13 cellular contexts compared by ENCODE assay signal in the genomic region with DNA sequence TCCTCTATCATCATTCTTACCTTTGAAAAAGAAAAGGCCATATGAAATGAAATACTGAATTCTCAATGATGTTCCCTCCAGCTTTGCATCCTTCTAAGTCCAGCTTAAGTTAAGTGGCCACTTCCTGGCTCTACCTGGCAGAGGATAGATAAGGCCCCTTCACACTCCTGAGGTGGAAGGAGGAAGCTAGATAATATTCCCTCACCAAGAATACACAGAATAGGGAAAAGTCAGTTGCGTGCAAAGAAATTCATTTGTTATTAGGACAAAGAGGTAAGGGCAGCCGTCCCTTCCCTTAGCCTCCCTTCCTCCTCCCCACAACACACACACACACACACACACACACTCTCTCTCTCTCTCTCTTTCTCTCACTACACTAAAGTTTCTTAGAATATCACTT. TPM values are rescaled to one million over a fixed set of nuclear protein-coding genes. Genes with fewer than 3 reads are reported as not detected.
DNase-seq lines count a peak whose midpoint lies in the region; ATAC-seq and TF ChIP-seq lines count a peak whose summit lies in the region.
"Had no signal": no experiment of that assay in that cellular context is flagged by ENCODE, and none has a peak within 500 bp of the region (broad histone marks: within the 10 kb centered on the region; RNA-seq: fewer than 3 reads in every experiment).

No MANE protein-coding gene starts in this region.

- no peaks in the 10 kb centered on the region for H3K27me3 Mint-ChIP-seq in WTC11 (ENCODE audit: low read depth)
- H3K27me3 Mint-ChIP-seq in stimulated activated naive B cell treated with anti-CD40 and anti-IgM and Interleukin-4, amounts not matched to agents 10 μg/mL and 1 μg/mL and 100 μg/mL, for 72 hours, result no peaks in the 10 kb centered on the region

- H3K9me3 Mint-ChIP-seq in WTC11, result no peaks in the 10 kb centered on the region
- H3K9me3 Mint-ChIP-seq in stimulated activated naive B cell treated with anti-CD40 and anti-IgM and Interleukin-4, amounts not matched to agents 10 μg/mL and 1 μg/mL and 100 μg/mL, for 72 hours, result no peaks in the 10 kb centered on the region

- in situ Hi-C loops in KBM-7 (cut with MboI; ENCODE audit: low pct_unique_long_range_greater_than_20kb, low sequenced_read_pairs), result no loop called here

- peak overlapping the region; percentile 25 for H3K27ac Mint-ChIP-seq in WTC11
- peak overlapping the region; percentile 67 for H3K27ac Mint-ChIP-seq in stimulated activated naive B cell treated with anti-CD40 and anti-IgM and Interleukin-4, amounts not matched to agents 10 μg/mL and 1 μg/mL and 100 μg/mL, for 72 hours

- H3K36me3 Mint-ChIP-seq in WTC11, result no peaks in the 10 kb centered on the region
- peaks cover 7 to 29% of the 10 kb centered on the region in 2 donors for H3K36me3 Mint-ChIP-seq in stimulated activated naive B cell treated with anti-CD40 and anti-IgM and Interleukin-4, amounts not matched to agents 10 μg/mL and 1 μg/mL and 100 μg/mL, for 72 hours

- no peak for TF ChIP-seq CTCF in WTC11 (IDR thresholded peaks at IDR 0.05)

- POLR2A ChIA-PET in WTC11 (lab: Charles Lee), result no interaction called here

- H3K4me3 Mint-ChIP-seq in WTC11, result no peak overlapping the region
- H3K4me3 Mint-ChIP-seq in stimulated activated naive B cell treated with anti-CD40 and anti-IgM and Interleukin-4, amounts not matched to agents 10 μg/mL and 1 μg/mL and 100 μg/mL, for 72 hours, result no peak overlapping the region

- peaks cover 38% of the 10 kb centered on the region for H3K4me1 Mint-ChIP-seq in WTC11
- H3K4me1 Mint-ChIP-seq in stimulated activated naive B cell treated with anti-CD40 and anti-IgM and Interleukin-4, amounts not matched to agents 10 μg/mL and 1 μg/mL and 100 μg/mL, for 72 hours, result peaks cover 0 to 6% of the 10 kb centered on the region in 2 donors

- DNase-seq in NCI-H82 (lab: John Stamatoyannopoulos, UW), result peak; percentile 10
- no peak for DNase-seq in NCI-H82 treated with DMSO at 0.1 percent for 48 hours (lab: John Stamatoyannopoulos, UW; ENCODE audit: unreplicated experiment)
- DNase-seq in KBM-7, result peak; percentile 47
- no peak for DNase-seq in WTC11 (ENCODE audit: low spot score)
- DNase-seq in stimulated activated naive B cell treated with anti-CD40 and anti-IgM and Interleukin-4, amounts not matched to agents 10 μg/mL and 1 μg/mL and 100 μg/mL, for 72 hours, result no peak
- DNase-seq in D341Med (ENCODE audit: low spot score), result no peak
- DNase-seq in COLO829 (ENCODE audit: low spot score), result no peak
- DNase-seq: C1 segment of cervical spinal cord, Caco-2, NCI-H1092, NCI-H2107, NCI-H446 treated with DMSO at 0.1 percent for 48 hours had no signal

- ATAC-seq in WTC11 (peak; percentile 41; the same call in 1 of the 2 replicates), GM19452 (IDR thresholded peaks at IDR 0.05; ENCODE audit: unreplicated experiment) (no peak)
- no peak for ATAC-seq in stimulated activated naive B cell treated with anti-CD40 and anti-IgM and Interleukin-4, amounts not matched to agents 10 μg/mL and 1 μg/mL and 100 μg/mL, for 72 hours (replicated peaks)

- CTCF ChIA-PET in WTC11 (lab: Charles Lee), result no interaction called here

TF ChIP-seq in WTC11, 78 proteins besides CTCF, POLR2A, EP300 and RAD21:
- TF ChIP-seq NR1H2 (CRISPR knock-in tag; IDR thresholded peaks at IDR 0.05) (no peak), JUN (CRISPR knock-in tag; IDR thresholded peaks at IDR 0.05) (no peak), ATF1 (CRISPR knock-in tag; IDR thresholded peaks at IDR 0.05) (no peak), SMAD4 (CRISPR knock-in tag; IDR thresholded peaks at IDR 0.05) (no peak), MXD4 (CRISPR knock-in tag; IDR thresholded peaks at IDR 0.05; ENCODE audit: borderline replicate concordance) (no peak), TCF7 (CRISPR knock-in tag; IDR thresholded peaks at IDR 0.05; ENCODE audit: low read depth) (no peak), ETV6 (CRISPR knock-in tag; IDR thresholded peaks at IDR 0.05) (no peak), JAZF1 (CRISPR knock-in tag; IDR thresholded peaks at IDR 0.05) (no peak), ZNF317 (CRISPR knock-in tag; IDR thresholded peaks at IDR 0.05; ENCODE audit: borderline replicate concordance, low read depth) (no peak), RELA (CRISPR knock-in tag; IDR thresholded peaks at IDR 0.05; ENCODE audit: borderline replicate concordance) (no peak), GTF2I (CRISPR knock-in tag; conservative IDR thresholded peaks at IDR 0.05) (no peak), SMAD3 (CRISPR knock-in tag; IDR thresholded peaks at IDR 0.05; ENCODE audit: borderline replicate concordance) (no peak), EMX1 (CRISPR knock-in tag; IDR thresholded peaks at IDR 0.05) (no peak)
- TF ChIP-seq, protein P1, sequence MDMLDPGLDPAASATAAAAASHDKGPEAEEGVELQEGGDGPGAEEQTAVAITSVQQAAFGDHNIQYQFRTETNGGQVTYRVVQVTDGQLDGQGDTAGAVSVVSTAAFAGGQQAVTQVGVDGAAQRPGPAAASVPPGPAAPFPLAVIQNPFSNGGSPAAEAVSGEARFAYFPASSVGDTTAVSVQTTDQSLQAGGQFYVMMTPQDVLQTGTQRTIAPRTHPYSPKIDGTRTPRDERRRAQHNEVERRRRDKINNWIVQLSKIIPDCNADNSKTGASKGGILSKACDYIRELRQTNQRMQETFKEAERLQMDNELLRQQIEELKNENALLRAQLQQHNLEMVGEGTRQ (CRISPR knock-in tag; IDR thresholded peaks at IDR 0.05), result no peak
- TF ChIP-seq, protein P2, sequence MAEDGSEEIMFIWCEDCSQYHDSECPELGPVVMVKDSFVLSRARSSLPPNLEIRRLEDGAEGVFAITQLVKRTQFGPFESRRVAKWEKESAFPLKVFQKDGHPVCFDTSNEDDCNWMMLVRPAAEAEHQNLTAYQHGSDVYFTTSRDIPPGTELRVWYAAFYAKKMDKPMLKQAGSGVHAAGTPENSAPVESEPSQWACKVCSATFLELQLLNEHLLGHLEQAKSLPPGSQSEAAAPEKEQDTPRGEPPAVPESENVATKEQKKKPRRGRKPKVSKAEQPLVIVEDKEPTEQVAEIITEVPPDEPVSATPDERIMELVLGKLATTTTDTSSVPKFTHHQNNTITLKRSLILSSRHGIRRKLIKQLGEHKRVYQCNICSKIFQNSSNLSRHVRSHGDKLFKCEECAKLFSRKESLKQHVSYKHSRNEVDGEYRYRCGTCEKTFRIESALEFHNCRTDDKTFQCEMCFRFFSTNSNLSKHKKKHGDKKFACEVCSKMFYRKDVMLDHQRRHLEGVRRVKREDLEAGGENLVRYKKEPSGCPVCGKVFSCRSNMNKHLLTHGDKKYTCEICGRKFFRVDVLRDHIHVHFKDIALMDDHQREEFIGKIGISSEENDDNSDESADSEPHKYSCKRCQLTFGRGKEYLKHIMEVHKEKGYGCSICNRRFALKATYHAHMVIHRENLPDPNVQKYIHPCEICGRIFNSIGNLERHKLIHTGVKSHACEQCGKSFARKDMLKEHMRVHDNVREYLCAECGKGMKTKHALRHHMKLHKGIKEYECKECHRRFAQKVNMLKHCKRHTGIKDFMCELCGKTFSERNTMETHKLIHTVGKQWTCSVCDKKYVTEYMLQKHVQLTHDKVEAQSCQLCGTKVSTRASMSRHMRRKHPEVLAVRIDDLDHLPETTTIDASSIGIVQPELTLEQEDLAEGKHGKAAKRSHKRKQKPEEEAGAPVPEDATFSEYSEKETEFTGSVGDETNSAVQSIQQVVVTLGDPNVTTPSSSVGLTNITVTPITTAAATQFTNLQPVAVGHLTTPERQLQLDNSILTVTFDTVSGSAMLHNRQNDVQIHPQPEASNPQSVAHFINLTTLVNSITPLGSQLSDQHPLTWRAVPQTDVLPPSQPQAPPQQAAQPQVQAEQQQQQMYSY (CRISPR knock-in tag; IDR thresholded peaks at IDR 0.05), result no peak
- TF ChIP-seq, protein P3, sequence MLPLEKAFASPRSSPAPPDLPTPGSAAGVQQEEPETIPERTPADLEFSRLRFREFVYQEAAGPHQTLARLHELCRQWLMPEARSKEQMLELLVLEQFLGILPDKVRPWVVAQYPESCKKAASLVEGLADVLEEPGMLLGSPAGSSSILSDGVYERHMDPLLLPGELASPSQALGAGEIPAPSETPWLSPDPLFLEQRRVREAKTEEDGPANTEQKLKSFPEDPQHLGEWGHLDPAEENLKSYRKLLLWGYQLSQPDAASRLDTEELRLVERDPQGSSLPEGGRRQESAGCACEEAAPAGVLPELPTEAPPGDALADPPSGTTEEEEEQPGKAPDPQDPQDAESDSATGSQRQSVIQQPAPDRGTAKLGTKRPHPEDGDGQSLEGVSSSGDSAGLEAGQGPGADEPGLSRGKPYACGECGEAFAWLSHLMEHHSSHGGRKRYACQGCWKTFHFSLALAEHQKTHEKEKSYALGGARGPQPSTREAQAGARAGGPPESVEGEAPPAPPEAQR (CRISPR knock-in tag; IDR thresholded peaks at IDR 0.05), result no peak
- TF ChIP-seq, protein P4, sequence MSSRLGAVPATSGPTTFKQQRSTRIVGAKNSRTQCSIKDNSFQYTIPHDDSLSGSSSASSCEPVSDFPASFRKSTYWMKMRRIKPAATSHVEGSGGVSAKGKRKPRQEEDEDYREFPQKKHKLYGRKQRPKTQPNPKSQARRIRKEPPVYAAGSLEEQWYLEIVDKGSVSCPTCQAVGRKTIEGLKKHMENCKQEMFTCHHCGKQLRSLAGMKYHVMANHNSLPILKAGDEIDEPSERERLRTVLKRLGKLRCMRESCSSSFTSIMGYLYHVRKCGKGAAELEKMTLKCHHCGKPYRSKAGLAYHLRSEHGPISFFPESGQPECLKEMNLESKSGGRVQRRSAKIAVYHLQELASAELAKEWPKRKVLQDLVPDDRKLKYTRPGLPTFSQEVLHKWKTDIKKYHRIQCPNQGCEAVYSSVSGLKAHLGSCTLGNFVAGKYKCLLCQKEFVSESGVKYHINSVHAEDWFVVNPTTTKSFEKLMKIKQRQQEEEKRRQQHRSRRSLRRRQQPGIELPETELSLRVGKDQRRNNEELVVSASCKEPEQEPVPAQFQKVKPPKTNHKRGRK (CRISPR knock-in tag; IDR thresholded peaks at IDR 0.05; ENCODE audit: borderline replicate concordance), result no peak
TF ChIP-seq in WTC11: peak in this region for 0.

RNA-seq across cellular contexts. Expression of a gene that starts 37.5 kb away (rescaled TPM):
- total RNA-seq in WTC11 (2021), result 104 to 109 TPM (median 107 TPM) in 3 replicates

Comparison
In these comparisons a context has a peak if more than half of its experiments do, and no peak if none do; other contexts are left out.
1. DNase-seq: peak in NCI-H82 (single experiment) and KBM-7 (single experiment); none in NCI-H82 treated with DMSO at 0.1 percent for 48 hours (single experiment), WTC11 (single experiment), stimulated activated naive B cell treated with anti-CD40 and anti-IgM and Interleukin-4, amounts not matched to agents 10 μg/mL and 1 μg/mL and 100 μg/mL, for 72 hours (single experiment), D341Med (single experiment) and COLO829 (single experiment).